Comparison of ENCODE assay signal across 10 cellular contexts in genomic region chr1:93617670-93618488, GRCh38.
A peak's percentile ranks its signal among the peaks of the same experiment; 100 is the strongest.
DNase-seq lines count a peak whose midpoint lies in the region; ATAC-seq lines count a peak whose summit lies in the region.
"Had no signal": no experiment of that assay in that cellular context is flagged by ENCODE, and none has a peak within 500 bp of the region (broad histone marks: within the 10 kb centered on the region; RNA-seq: fewer than 3 reads in every experiment).

No MANE protein-coding gene starts in this region.

- 0 out of 2 replicates have a peak overlapping the region, but pooled peaks have one; percentile 31 for H3K9ac ChIP-seq in HUES48 (ENCODE audit: low read depth, low read length)
- H3K9ac ChIP-seq in SK-N-MC (ENCODE audit: insufficient read length): peak overlapping the region; percentile 2
- H3K9ac ChIP-seq: KMS-11 had no signal

- peaks cover 42 to 75% of the 10 kb centered on the region in 2 donors for H3K36me3 Mint-ChIP-seq in stimulated activated naive B cell treated with anti-CD40 and anti-IgM and Interleukin-4, amounts not matched to agents 10 μg/mL and 1 μg/mL and 100 μg/mL, for 72 hours

- H3K4me1 Mint-ChIP-seq in stimulated activated naive B cell treated with anti-CD40 and anti-IgM and Interleukin-4, amounts not matched to agents 10 μg/mL and 1 μg/mL and 100 μg/mL, for 72 hours: peaks cover 58 to 83% of the 10 kb centered on the region in 2 donors

- H3K27ac ChIP-seq in HUES48 (ENCODE audit: low read depth, low read length) (peak overlapping the region; percentile 95), SK-N-MC (peak overlapping the region; percentile 47)
- H3K27ac ChIP-seq: KMS-11 had no signal

- H3K27me3 Mint-ChIP-seq in stimulated activated naive B cell treated with anti-CD40 and anti-IgM and Interleukin-4, amounts not matched to agents 10 μg/mL and 1 μg/mL and 100 μg/mL, for 72 hours: no peaks in the 10 kb centered on the region

- no peak overlapping the region for H3K4me3 ChIP-seq in HUES48 (ENCODE audit: low read depth, low read length)
- H3K4me3 ChIP-seq in SK-N-MC: no peak overlapping the region

- H3K27me3 ChIP-seq in HUES48 (ENCODE audit: control insufficient read depth, insufficient read depth, low read length): no peaks in the 10 kb centered on the region

- peak overlapping the region; percentile 85 for H3K27ac Mint-ChIP-seq in stimulated activated naive B cell treated with anti-CD40 and anti-IgM and Interleukin-4, amounts not matched to agents 10 μg/mL and 1 μg/mL and 100 μg/mL, for 72 hours

- H3K9me3 ChIP-seq in HUES48 (ENCODE audit: control insufficient read depth, insufficient read depth, low read length) (no peaks in the 10 kb centered on the region), SK-N-MC (ENCODE audit: low read depth, low read length) (no peaks in the 10 kb centered on the region)

- no peak for DNase-seq in SK-N-MC (ENCODE audit: low read depth, low spot score)
- DNase-seq in kidney tubule cell (ENCODE audit: low spot score): peak; percentile 88
- no peak for DNase-seq in stimulated activated naive B cell treated with anti-CD40 and anti-IgM and Interleukin-4, amounts not matched to agents 10 μg/mL and 1 μg/mL and 100 μg/mL, for 72 hours
- DNase-seq in T-helper 9 cell: no peak
- no peak for DNase-seq in NCI-H128 (lab: John Stamatoyannopoulos, UW; ENCODE audit: unreplicated experiment)
- no peak for DNase-seq in NK-92 (lab: John Stamatoyannopoulos, UW; ENCODE audit: unreplicated experiment)
- DNase-seq in amygdala (lab: John Stamatoyannopoulos, UW): no peak
- DNase-seq: stimulated activated CD4-positive, alpha-beta T cell treated with anti-CD3 and anti-CD28 coated beads, Interleukin-4, amount 100 ng/mL, for 24 hours had no signal

- H3K4me1 ChIP-seq in HUES48 (ENCODE audit: control insufficient read depth, insufficient read depth, low read length): peaks cover 56% of the 10 kb centered on the region

- H3K9me3 Mint-ChIP-seq in stimulated activated naive B cell treated with anti-CD40 and anti-IgM and Interleukin-4, amounts not matched to agents 10 μg/mL and 1 μg/mL and 100 μg/mL, for 72 hours: no peaks in the 10 kb centered on the region

- H3K36me3 ChIP-seq in HUES48 (ENCODE audit: control insufficient read depth, insufficient read depth, low read length) (no peaks in the 10 kb centered on the region), SK-N-MC (ENCODE audit: insufficient read depth, low read length) (no peaks in the 10 kb centered on the region)

- no peak overlapping the region for H3K4me3 Mint-ChIP-seq in stimulated activated naive B cell treated with anti-CD40 and anti-IgM and Interleukin-4, amounts not matched to agents 10 μg/mL and 1 μg/mL and 100 μg/mL, for 72 hours

- ATAC-seq in stimulated activated naive B cell treated with anti-CD40 and anti-IgM and Interleukin-4, amounts not matched to agents 10 μg/mL and 1 μg/mL and 100 μg/mL, for 72 hours (replicated peaks): no peak
